In genomic region chr5:1594336-1595106, GRCh38 we compare ENCODE assay signal across 8 cellular contexts.
DNase-seq lines count a peak whose midpoint lies in the region; ATAC-seq and TF ChIP-seq lines count a peak whose summit lies in the region.

No MANE protein-coding gene starts in this region.

- H3K9me3 ChIP-seq in CD8-positive, alpha-beta T cell (ENCODE audit: low read length), result no peaks in the 10 kb centered on the region
- H3K9me3 ChIP-seq in iPS DF 6.9 (ENCODE audit: control insufficient read depth, insufficient read depth, low read length) (no peaks in the 10 kb centered on the region), MG63 (no peaks in the 10 kb centered on the region)

- H3K4me1 ChIP-seq in CD8-positive, alpha-beta T cell (ENCODE audit: insufficient read depth, low read length), result peaks cover 3% of the 10 kb centered on the region
- no peaks in the 10 kb centered on the region for H3K4me1 ChIP-seq in iPS DF 6.9 (ENCODE audit: control insufficient read depth, insufficient read depth, low read length)

- ATAC-seq in CD8-positive, alpha-beta T cell, result peak; percentile 94
- ATAC-seq in GM19438 (IDR thresholded peaks at IDR 0.05; ENCODE audit: low read depth, unreplicated experiment) (peak; percentile 92), HG03565 (IDR thresholded peaks at IDR 0.05; ENCODE audit: unreplicated experiment) (peak; percentile 73), SK-N-SH treated with all-trans-retinoic acid at 6 μM for 48 hours (peak; percentile 97)

- peak overlapping the region; percentile 48 for H3K27ac ChIP-seq in CD8-positive, alpha-beta T cell (ENCODE audit: low read depth, low read length)
- H3K27ac ChIP-seq in iPS DF 6.9 (ENCODE audit: low read length), result no peak overlapping the region

- H3K36me3 ChIP-seq in CD8-positive, alpha-beta T cell (ENCODE audit: insufficient read depth, low read length), result no peaks in the 10 kb centered on the region
- H3K36me3 ChIP-seq in iPS DF 6.9 (ENCODE audit: control insufficient read depth, insufficient read depth, low read length), result no peaks in the 10 kb centered on the region
- H3K36me3 ChIP-seq in MG63, result no peaks in the 10 kb centered on the region; the same call in 1 of the 2 replicates

- no peaks in the 10 kb centered on the region for H3K27me3 Mint-ChIP-seq in CD8-positive, alpha-beta T cell (ENCODE audit: low read depth)

- POLR2A ChIA-PET in CD8-positive, alpha-beta T cell (lab: Charles Lee), result interaction anchor here (0.6 to 1.5 kb wide), 5 partner anchors 58 to 489 kb away, joined by 3 to 5 read pairs (median 4); no protein-coding TSS in a partner anchor

- no CpG with 5 or more reads among the region's 82 CpGs for WGBS in iPS DF 6.9 (ENCODE audit: insufficient coverage, insufficient read length)

- H3K36me3 Mint-ChIP-seq in CD8-positive, alpha-beta T cell, result peaks cover 21% of the 10 kb centered on the region

- H3K4me3 ChIP-seq in CD8-positive, alpha-beta T cell (ENCODE audit: low read depth, low read length), result peak overlapping the region; percentile 90
- H3K4me3 ChIP-seq in iPS DF 6.9 (ENCODE audit: low read length), result peak overlapping the region; percentile 62; the same call in 1 of the 2 replicates
- H3K4me3 ChIP-seq in skeletal muscle cell (ENCODE audit: low read depth, low read length), result peak overlapping the region; percentile 57
- no peak overlapping the region for H3K4me3 ChIP-seq in MG63

- H3K27ac Mint-ChIP-seq in CD8-positive, alpha-beta T cell, result peak overlapping the region; percentile 62

- peak overlapping the region; percentile 81 for H3K4me3 Mint-ChIP-seq in CD8-positive, alpha-beta T cell

- TF ChIP-seq CTCF in CD8-positive, alpha-beta T cell (IDR thresholded peaks at IDR 0.05), result peak; percentile 37

- CTCF ChIA-PET in CD8-positive, alpha-beta T cell (lab: Charles Lee), result interaction anchor here (0.6 to 1.3 kb wide), 4 partner anchors 36 to 413 kb away, joined by 3 to 5 read pairs (median 4); no protein-coding TSS in a partner anchor

- H3K9me3 Mint-ChIP-seq in CD8-positive, alpha-beta T cell, result no peaks in the 10 kb centered on the region

- intact Hi-C loops in CD8-positive, alpha-beta T cell (cut with DNase I, micrococcal nuclease), result loop anchor here (1.0 to 5.0 kb wide), 3 partner anchors 43 to 70 kb away; no protein-coding TSS in a partner anchor

- H3K27me3 ChIP-seq in CD8-positive, alpha-beta T cell (ENCODE audit: insufficient read depth, low read length), result no peaks in the 10 kb centered on the region
- H3K27me3 ChIP-seq in iPS DF 6.9 (ENCODE audit: control insufficient read depth, insufficient read depth, low read length), result no peaks in the 10 kb centered on the region
- H3K27me3 ChIP-seq in MG63, result no peaks in the 10 kb centered on the region

- peaks cover 8% of the 10 kb centered on the region for H3K4me1 Mint-ChIP-seq in CD8-positive, alpha-beta T cell (ENCODE audit: low read depth)

- peak; percentile 75 to 91 (median 82) for DNase-seq in CD8-positive, alpha-beta T cell
- DNase-seq in anterior cingulate cortex (lab: John Stamatoyannopoulos, UW) (peak in 56 of 58 donors; percentile 27 to 90 (median 66)), iPS DF 6.9 (ENCODE audit: low read depth, low spot score) (peak; percentile 75), skeletal muscle cell (ENCODE audit: low read depth) (no peak), MG63 (no peak)

TF ChIP-seq in SK-N-SH treated with all-trans-retinoic acid at 6 μM for 48 hours, 23 proteins besides CTCF, POLR2A, EP300 and RAD21:
- TF ChIP-seq CSRNP3 (CRISPR knock-in tag; IDR thresholded peaks at IDR 0.05) (no peak), TCF4 (CRISPR knock-in tag; IDR thresholded peaks at IDR 0.05; ENCODE audit: borderline replicate concordance) (0 out of 2 replicates have a peak, but pooled peaks have one; percentile 21), GLIS3 (CRISPR knock-in tag; IDR thresholded peaks at IDR 0.05) (0 out of 2 replicates have a peak, but pooled peaks have one; percentile 26), ZFP3 (CRISPR knock-in tag; IDR thresholded peaks at IDR 0.05) (no peak)

Comparison
In these comparisons a context has a peak if more than half of its experiments do, and no peak if none do; other contexts are left out.
1. DNase-seq: peak in CD8-positive, alpha-beta T cell (7 of 7), anterior cingulate cortex (56 of 58) and iPS DF 6.9 (single experiment); none in skeletal muscle cell (single experiment) and MG63 (single experiment).
2. Peak in every context shown above with its lines, with median percentiles within 50 percentile points of each other: ATAC-seq.